ENCODE assay signal across 11 cellular contexts in the genomic region with DNA sequence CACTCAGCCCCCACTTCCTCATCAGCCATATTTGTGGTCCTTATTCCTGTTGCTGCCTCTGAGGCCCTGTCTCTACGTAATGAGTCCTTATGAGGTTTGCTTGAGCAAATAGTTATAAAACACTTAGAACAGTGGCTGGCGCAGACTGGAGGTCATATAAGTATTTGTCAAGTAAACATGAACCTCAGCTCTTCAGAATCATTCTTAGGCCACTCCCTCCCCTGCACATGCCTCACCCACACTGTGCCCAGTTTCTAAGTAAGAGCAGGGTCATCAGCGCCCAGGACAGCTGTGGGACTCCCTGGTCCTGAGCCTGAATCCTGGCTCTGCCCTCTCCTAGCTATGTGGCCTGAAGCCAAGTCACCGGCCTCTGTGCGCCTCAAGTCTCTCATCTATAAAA. TPM values are rescaled to one million over a fixed set of nuclear protein-coding genes. Genes with fewer than 3 reads are reported as not detected.
A peak's percentile ranks its signal among the peaks of the same experiment; 100 is the strongest.
DNase-seq lines count a peak whose midpoint lies in the region; FAIRE-seq and TF ChIP-seq lines count a peak whose summit lies in the region.
"Had no signal": no experiment of that assay in that cellular context is flagged by ENCODE, and none has a peak within 500 bp of the region (broad histone marks: within the 10 kb centered on the region; RNA-seq: fewer than 3 reads in every experiment).

No MANE protein-coding gene starts in this region.

- H3K36me3 ChIP-seq in OCI-LY1 (ENCODE audit: insufficient read depth, low read length) = peaks cover 53% of the 10 kb centered on the region
- H3K36me3 ChIP-seq in transverse colon = no peaks in the 10 kb centered on the region
- no peaks in the 10 kb centered on the region for H3K36me3 ChIP-seq in kidney (ENCODE audit: control insufficient read depth in 1 of 2, insufficient read depth in 2 of 2, low read length in 2 of 2)

- H3K9me3 Mint-ChIP-seq in activated naive CD4-positive, alpha-beta T cell treated with anti-CD3 and anti-CD28 coated beads for 36 hours = no peaks in the 10 kb centered on the region
- no peaks in the 10 kb centered on the region for H3K9me3 Mint-ChIP-seq in dendritic cell treated with granulocyte-macrophage colony-stimulating factor and Interleukin-4, amounts not matched to agents 40 ng/mL and 50 ng/mL, for 4 days

- no peak for DNase-seq in activated naive CD4-positive, alpha-beta T cell treated with anti-CD3 and anti-CD28 coated beads for 36 hours
- DNase-seq in activated naive CD4-positive, alpha-beta T cell (lab: John Stamatoyannopoulos, UW) = no peak
- DNase-seq in transverse colon (peak; percentile 86), kidney (no peak), erythroblast (lab: John Stamatoyannopoulos, UW) (no peak)
- no peak for DNase-seq in activated effector memory CD4-positive, alpha-beta T cell treated with Interleukin-2 at 50 U/mL for 16 hours
- DNase-seq: activated CD4-positive, alpha-beta T cell treated with anti-CD3 and anti-CD28 coated beads, Interleukin-2, amount 50 U/mL, for 1 hour; AML-193 had no signal

- TF ChIP-seq CTCF in OCI-LY1 (IDR thresholded peaks at IDR 0.05; ENCODE audit: low read length) = no peak
- no peak for TF ChIP-seq CTCF in transverse colon (IDR thresholded peaks at IDR 0.05)
- no peak for TF ChIP-seq CTCF in kidney (IDR thresholded peaks at IDR 0.05; ENCODE audit: borderline replicate concordance, extremely low read depth, insufficient read depth)

- H3K9me2 ChIP-seq in OCI-LY1 (ENCODE audit: low read depth, low read length) = no peaks in the 10 kb centered on the region

- no peak overlapping the region for H3K4me3 ChIP-seq in OCI-LY1 (ENCODE audit: low read depth, low read length, poor library complexity, severe bottlenecking)
- H3K4me3 ChIP-seq in transverse colon = no peak overlapping the region
- H3K4me3 ChIP-seq in kidney (ENCODE audit: low read length in 2 of 2) = no peak overlapping the region
- H3K4me3 ChIP-seq: adrenal gland had no signal

- H3K4me1 ChIP-seq in OCI-LY1 (ENCODE audit: insufficient read depth, low read length, severe bottlenecking) (peaks cover 54% of the 10 kb centered on the region), transverse colon (peaks cover 32 to 58% (median 47%) of the 10 kb centered on the region in 4 donors), kidney (ENCODE audit: control insufficient read depth in 1 of 2, insufficient read depth in 1 of 2, low read depth in 1 of 2, low read length in 2 of 2) (peaks cover 0 to 16% of the 10 kb centered on the region in 2 donors)

- no peaks in the 10 kb centered on the region for H3K27me3 Mint-ChIP-seq in activated naive CD4-positive, alpha-beta T cell treated with anti-CD3 and anti-CD28 coated beads for 36 hours (ENCODE audit: low read depth)
- peaks cover 2% of the 10 kb centered on the region for H3K27me3 Mint-ChIP-seq in dendritic cell treated with granulocyte-macrophage colony-stimulating factor and Interleukin-4, amounts not matched to agents 40 ng/mL and 50 ng/mL, for 4 days

- intact Hi-C loops in activated naive CD4-positive, alpha-beta T cell treated with anti-CD3 and anti-CD28 coated beads for 36 hours (cut with micrococcal nuclease) = no loop called here
- intact Hi-C loops in dendritic cell treated with granulocyte-macrophage colony-stimulating factor and Interleukin-4, amounts not matched to agents 40 ng/mL and 50 ng/mL, for 4 days (cut with micrococcal nuclease) = loop anchor here (10.0 kb wide), 1 partner anchor 338 kb away; no protein-coding TSS in a partner anchor
- intact Hi-C loops in transverse colon (cut with DNase I; ENCODE audit: low total_unique reads) = no loop called here
- intact Hi-C loops in kidney (cut with DNase I) = no loop called here

- H3K27ac Mint-ChIP-seq in activated naive CD4-positive, alpha-beta T cell treated with anti-CD3 and anti-CD28 coated beads for 36 hours = peak overlapping the region; percentile 4
- peak overlapping the region; percentile 25 for H3K27ac Mint-ChIP-seq in dendritic cell treated with granulocyte-macrophage colony-stimulating factor and Interleukin-4, amounts not matched to agents 40 ng/mL and 50 ng/mL, for 4 days

- H4K20me1 ChIP-seq in OCI-LY1 (ENCODE audit: insufficient read depth, low read length) = no peaks in the 10 kb centered on the region

- no peaks in the 10 kb centered on the region for H3K9me3 ChIP-seq in OCI-LY1 (ENCODE audit: low read length)
- H3K9me3 ChIP-seq in transverse colon = no peaks in the 10 kb centered on the region
- no peaks in the 10 kb centered on the region for H3K9me3 ChIP-seq in kidney (ENCODE audit: control insufficient read depth in 1 of 2, low read length in 2 of 2)
- H3K9me3 ChIP-seq: adrenal gland had no signal

- H3K27me3 ChIP-seq in OCI-LY1 (ENCODE audit: insufficient read depth, low read length) (no peaks in the 10 kb centered on the region), transverse colon (no peaks in the 10 kb centered on the region)
- H3K27me3 ChIP-seq: adrenal gland had no signal

- 57% methylated on average over 5 of the region's 5 CpGs; no CpG with 5 or more reads in 1 of the 2 donors for WGBS in transverse colon (ENCODE audit: low coverage in 1 of 2), 2 donors

- H3K9ac ChIP-seq in OCI-LY1 (ENCODE audit: low read length) = no peak overlapping the region
- H3K9ac ChIP-seq in kidney (ENCODE audit: low read length in 2 of 2) = no peak overlapping the region

- no peak overlapping the region for H3K4me2 ChIP-seq in OCI-LY1 (ENCODE audit: low read length)

- CTCF ChIA-PET in activated naive CD4-positive, alpha-beta T cell treated with anti-CD3 and anti-CD28 coated beads for 36 hours (lab: Charles Lee) = interaction anchor here (0.6 to 1.8 kb wide), 2 partner anchors 10 to 135 kb away, joined by 3 to 4 read pairs; a partner anchor contains a TSS

- no peak overlapping the region for H3K4me3 Mint-ChIP-seq in activated naive CD4-positive, alpha-beta T cell treated with anti-CD3 and anti-CD28 coated beads for 36 hours
- H3K4me3 Mint-ChIP-seq in dendritic cell treated with granulocyte-macrophage colony-stimulating factor and Interleukin-4, amounts not matched to agents 40 ng/mL and 50 ng/mL, for 4 days = no peak overlapping the region

- FAIRE-seq in kidney (lab: Jason Lieb, UNC) = no peak

- TF ChIP-seq POLR2A in transverse colon (IDR thresholded peaks at IDR 0.05) (no peak), erythroblast (IDR thresholded peaks at IDR 0.05; ENCODE audit: low read length) (no peak)

- H3K27ac ChIP-seq in OCI-LY1 (ENCODE audit: low read depth, low read length, poor library complexity, severe bottlenecking) = peak overlapping the region; percentile 78
- H3K27ac ChIP-seq in transverse colon = peak overlapping the region; percentile 58 to 73 (median 70)
- H3K27ac ChIP-seq in kidney (ENCODE audit: low read depth in 2 of 2, low read length in 2 of 2) = no peak overlapping the region
- H3K27ac ChIP-seq: adrenal gland had no signal

- TF ChIP-seq EP300 in transverse colon (IDR thresholded peaks at IDR 0.05; ENCODE audit: low read depth) = no peak

- no peaks in the 10 kb centered on the region for H3K79me2 ChIP-seq in OCI-LY1 (ENCODE audit: insufficient read depth, low read length)

- no peaks in the 10 kb centered on the region for H3F3A ChIP-seq in OCI-LY1 (ENCODE audit: insufficient read depth, low read length)

- in situ Hi-C loops in transverse colon (cut with MboI; ENCODE audit: low pct_ligation_motif_present in 1 of 4, low pct_unique_long_range_greater_than_20kb in 1 of 4, low sequenced_read_pairs in 3 of 4) = loop anchor here in 3 of 4 donors (25.0 kb wide), 2 partner anchors 126 to 326 kb away; a partner anchor contains a TSS

- no peak overlapping the region for H2AFZ ChIP-seq in OCI-LY1 (ENCODE audit: low read length)

- peaks cover 15% of the 10 kb centered on the region for H3K36me3 Mint-ChIP-seq in activated naive CD4-positive, alpha-beta T cell treated with anti-CD3 and anti-CD28 coated beads for 36 hours (ENCODE audit: low read depth)
- peaks cover 68% of the 10 kb centered on the region for H3K36me3 Mint-ChIP-seq in dendritic cell treated with granulocyte-macrophage colony-stimulating factor and Interleukin-4, amounts not matched to agents 40 ng/mL and 50 ng/mL, for 4 days (ENCODE audit: low read depth)

- H3K4me1 Mint-ChIP-seq in activated naive CD4-positive, alpha-beta T cell treated with anti-CD3 and anti-CD28 coated beads for 36 hours (ENCODE audit: low read depth) = peaks cover 43% of the 10 kb centered on the region
- H3K4me1 Mint-ChIP-seq in dendritic cell treated with granulocyte-macrophage colony-stimulating factor and Interleukin-4, amounts not matched to agents 40 ng/mL and 50 ng/mL, for 4 days (ENCODE audit: low read depth) = peaks cover 52% of the 10 kb centered on the region

RNA-seq across cellular contexts. Expression of a gene that starts 4.0 kb away (rescaled TPM):
- 10 to 100 TPM; 22.3 to 24.6 TPM for total RNA-seq in activated naive CD4-positive, alpha-beta T cell treated with anti-CD3 and anti-CD28 coated beads for 36 hours
- total RNA-seq in transverse colon = 10 to 100 TPM; 16.7 to 66.1 (median 47.3) TPM
- total RNA-seq in kidney = 31.4 TPM
- 31.6 TPM for polyA plus RNA-seq in kidney (ENCODE audit: insufficient read depth, low read depth, low replicate concordance)

RNA-seq across cellular contexts. Expression of a gene that starts 13.5 kb away (rescaled TPM):
- 10 to 100 TPM; 28.7 to 29.1 TPM for total RNA-seq in activated naive CD4-positive, alpha-beta T cell treated with anti-CD3 and anti-CD28 coated beads for 36 hours
- total RNA-seq in transverse colon = 10 to 100 TPM; 41.0 to 80.4 (median 75.7) TPM
- 74.6 TPM for total RNA-seq in kidney
- 75.0 TPM for polyA plus RNA-seq in kidney (ENCODE audit: insufficient read depth, low read depth, low replicate concordance)

RNA-seq across cellular contexts. Expression of a gene that starts 17.7 kb away (rescaled TPM):
- total RNA-seq in activated naive CD4-positive, alpha-beta T cell treated with anti-CD3 and anti-CD28 coated beads for 36 hours = 1 to 10 TPM; 1.1 to 1.8 TPM
- total RNA-seq in transverse colon (1 to 10 TPM in 1 of 4 donors, not detected in 3; 4.6 TPM), kidney (3.0 TPM)
- polyA plus RNA-seq in kidney (ENCODE audit: insufficient read depth, low read depth, low replicate concordance) = 4.3 TPM

RNA-seq across cellular contexts. Expression of a gene that starts 24.8 kb away (rescaled TPM):
- 10 to 100 TPM; 41.6 to 43.4 TPM for total RNA-seq in activated naive CD4-positive, alpha-beta T cell treated with anti-CD3 and anti-CD28 coated beads for 36 hours
- total RNA-seq in transverse colon (100 to 1,000 TPM in 1 of 4 donors, 10 to 100 TPM in 3; 20.6 to 249 (median 26.3) TPM), kidney (42.8 TPM)
- 70.0 TPM for polyA plus RNA-seq in kidney (ENCODE audit: insufficient read depth, low read depth, low replicate concordance)

RNA-seq across cellular contexts. Expression of a gene that starts 35.4 kb away (rescaled TPM):
- 10 to 100 TPM; 11.8 to 11.9 TPM for total RNA-seq in activated naive CD4-positive, alpha-beta T cell treated with anti-CD3 and anti-CD28 coated beads for 36 hours
- 100 to 1,000 TPM in 1 of 4 donors, 10 to 100 TPM in 3; 24.7 to 110 (median 62.4) TPM for total RNA-seq in transverse colon
- total RNA-seq in kidney = 77.9 TPM
- 185 TPM for polyA plus RNA-seq in kidney (ENCODE audit: insufficient read depth, low read depth, low replicate concordance)

Comparison
In these comparisons a context has a peak if more than half of its experiments do, and no peak if none do; other contexts are left out.
1. H3K27ac ChIP-seq: peak in OCI-LY1 (single experiment) and transverse colon (4 of 4); none in kidney (0 of 2).